In the genomic region with DNA sequence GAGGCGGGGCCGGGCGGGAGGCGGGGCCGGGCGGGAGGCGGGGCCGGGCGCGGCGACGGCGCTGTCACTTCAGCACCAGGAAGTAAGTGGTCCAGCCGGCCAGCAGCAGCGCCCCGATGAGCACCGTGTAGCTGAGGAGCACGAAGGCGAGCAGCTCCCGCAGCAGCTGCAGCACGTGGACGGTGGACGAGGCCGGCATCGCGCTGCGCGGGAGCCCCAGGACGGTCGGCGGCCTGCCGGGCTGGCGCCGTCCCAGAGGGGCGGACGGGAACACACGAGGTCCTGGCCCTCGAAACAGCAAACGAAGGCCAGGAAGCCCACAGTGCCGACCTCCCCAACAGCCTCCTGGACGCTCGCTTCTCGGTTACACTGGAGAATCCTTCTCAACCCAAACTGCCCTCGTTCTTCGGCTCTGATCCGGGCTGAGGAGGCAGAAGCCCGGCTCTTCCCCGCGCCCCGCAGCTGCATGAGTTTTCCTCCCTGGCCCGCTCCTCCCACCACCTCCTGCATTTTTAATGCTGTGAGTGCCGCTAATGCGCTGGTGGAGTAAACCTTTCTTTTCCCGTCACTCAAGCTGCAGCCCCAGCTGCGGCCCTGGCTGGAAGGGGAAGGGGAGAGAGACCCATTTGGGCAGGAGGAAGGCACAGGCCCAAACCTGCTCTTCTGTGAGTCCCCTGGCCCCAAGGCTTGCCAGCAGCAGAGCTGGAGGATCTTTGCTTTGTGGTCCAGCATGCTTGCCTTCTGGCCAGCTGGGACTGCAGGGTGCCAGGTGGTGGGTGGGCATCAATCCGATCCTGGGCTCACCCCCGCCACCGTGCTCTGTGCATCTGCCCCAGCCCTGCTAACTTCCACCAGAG, we compare ENCODE assay signal across 1 cellular context.
TF ChIP-seq lines count a peak whose summit lies in the region.

No MANE protein-coding gene starts in this region.

TF ChIP-seq in H1, 55 proteins besides CTCF, POLR2A, EP300 and RAD21:
- TF ChIP-seq HDAC2 (IDR thresholded peaks at IDR 0.05; ENCODE audit: borderline replicate concordance in 1 of 2, low read depth in 2 of 2, low read length in 2 of 2) (peak in 1 of 2 experiments; percentile 77; a peak in 2 of 4 replicates), PHF8 (conservative IDR thresholded peaks at IDR 0.05; ENCODE audit: low read depth, low read length) (no peak), KDM1A (IDR thresholded peaks at IDR 0.05; ENCODE audit: borderline replicate concordance, low read length) (no peak), ASH2L (IDR thresholded peaks at IDR 0.05; ENCODE audit: low read length) (peak; percentile 6), GTF2F1 (IDR thresholded peaks at IDR 0.05; ENCODE audit: borderline replicate concordance, low read depth, low read length) (peak; percentile 29; the same call in 1 of the 2 replicates), KDM4A (IDR thresholded peaks at IDR 0.05; ENCODE audit: low read depth, low read length, severe bottlenecking) (peak; percentile 75), SIN3A (conservative IDR thresholded peaks at IDR 0.05 in 1 of 2, IDR thresholded peaks at IDR 0.05 in 1 of 2; ENCODE audit: low read depth in 1 of 2, low read length in 2 of 2) (peak; percentile 91 to 92; a peak in 3 of 4 replicates), RBBP5 (IDR thresholded peaks at IDR 0.05; ENCODE audit: borderline replicate concordance, low read depth, low read length) (no peak), SP4 (IDR thresholded peaks at IDR 0.05; ENCODE audit: low read length) (peak; percentile 38; the same call in 1 of the 2 replicates), TCF12 (IDR thresholded peaks at IDR 0.05; ENCODE audit: low read depth, low read length) (peak; percentile 65; the same call in 1 of the 2 replicates), CHD2 (IDR thresholded peaks at IDR 0.05; ENCODE audit: low read length) (peak; percentile 13; the same call in 1 of the 2 replicates), RNF2 (IDR thresholded peaks at IDR 0.05; ENCODE audit: borderline replicate concordance, low read depth, low read length, missing control alignments, poor library complexity, severe bottlenecking) (peak; percentile 38)
- TF ChIP-seq, protein P1, sequence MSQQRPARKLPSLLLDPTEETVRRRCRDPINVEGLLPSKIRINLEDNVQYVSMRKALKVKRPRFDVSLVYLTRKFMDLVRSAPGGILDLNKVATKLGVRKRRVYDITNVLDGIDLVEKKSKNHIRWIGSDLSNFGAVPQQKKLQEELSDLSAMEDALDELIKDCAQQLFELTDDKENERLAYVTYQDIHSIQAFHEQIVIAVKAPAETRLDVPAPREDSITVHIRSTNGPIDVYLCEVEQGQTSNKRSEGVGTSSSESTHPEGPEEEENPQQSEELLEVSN (IDR thresholded peaks at IDR 0.05) = peak; percentile 100
- TF ChIP-seq, protein P2, sequence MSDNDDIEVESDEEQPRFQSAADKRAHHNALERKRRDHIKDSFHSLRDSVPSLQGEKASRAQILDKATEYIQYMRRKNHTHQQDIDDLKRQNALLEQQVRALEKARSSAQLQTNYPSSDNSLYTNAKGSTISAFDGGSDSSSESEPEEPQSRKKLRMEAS (IDR thresholded peaks at IDR 0.05) = peak; percentile 100
